ENCODE assay signal across 1 cellular context in genomic region chr1:224503161-224504118, GRCh38.
TF ChIP-seq lines count a peak whose summit lies in the region.

No MANE protein-coding gene starts in this region.

TF ChIP-seq in K562, 482 proteins besides CTCF, POLR2A, EP300 and RAD21 (continued from another document and continues in another):
- TF ChIP-seq MNT (conservative IDR thresholded peaks at IDR 0.05) (peak; percentile 87 to 98), ID3 (CRISPR knock-in tag; IDR thresholded peaks at IDR 0.05) (no peak), ID3 (tag; IDR thresholded peaks at IDR 0.05) (peak; percentile 96), KAT2B (IDR thresholded peaks at IDR 0.05; ENCODE audit: low read depth, low read length) (no peak), ZNF24 (IDR thresholded peaks at IDR 0.05) (peak; percentile 73), KLF16 (IDR thresholded peaks at IDR 0.05) (peak; percentile 100), RBBP5 (IDR thresholded peaks at IDR 0.05; ENCODE audit: borderline replicate concordance, insufficient read depth, low read length, poor library complexity, severe bottlenecking) (peak; percentile 47), E2F4 (CRISPR knock-in tag; IDR thresholded peaks at IDR 0.05; ENCODE audit: low read depth) (no peak), PHB (CRISPR knock-in tag; IDR thresholded peaks at IDR 0.05) (no peak), MAZ (CRISPR knock-in tag; conservative IDR thresholded peaks at IDR 0.05 in 1 of 2, IDR thresholded peaks at IDR 0.05 in 1 of 2) (peak; percentile 98 to 99), CEBPG (CRISPR knock-in tag; IDR thresholded peaks at IDR 0.05) (peak; percentile 67; the same call in 1 of the 2 replicates), CEBPG (tag; conservative IDR thresholded peaks at IDR 0.05 in 1 of 2, IDR thresholded peaks at IDR 0.05 in 1 of 2) (peak in 1 of 2 experiments; percentile 49; a peak in 1 of 4 replicates), ZSCAN32 (CRISPR knock-in tag; IDR thresholded peaks at IDR 0.05) (no peak), SAP30 (IDR thresholded peaks at IDR 0.05; ENCODE audit: borderline replicate concordance, insufficient read depth, low read depth, low read length, poor library complexity, severe bottlenecking) (no peak), HCFC1 (IDR thresholded peaks at IDR 0.05; ENCODE audit: low read depth, low read length) (0 out of 2 replicates have a peak, but pooled peaks have one; percentile 15), ZNF589 (CRISPR knock-in tag; IDR thresholded peaks at IDR 0.05; ENCODE audit: low read depth) (peak; percentile 99), YBX1 (IDR thresholded peaks at IDR 0.05) (no peak), THRA (IDR thresholded peaks at IDR 0.05) (no peak), ZNF740 (CRISPR knock-in tag; IDR thresholded peaks at IDR 0.05) (no peak), ZNF740 (tag; IDR thresholded peaks at IDR 0.05) (no peak; a peak in 1 of 4 replicates), RERE (CRISPR knock-in tag; IDR thresholded peaks at IDR 0.05; ENCODE audit: borderline replicate concordance) (peak; percentile 99)
- TF ChIP-seq, protein P1, sequence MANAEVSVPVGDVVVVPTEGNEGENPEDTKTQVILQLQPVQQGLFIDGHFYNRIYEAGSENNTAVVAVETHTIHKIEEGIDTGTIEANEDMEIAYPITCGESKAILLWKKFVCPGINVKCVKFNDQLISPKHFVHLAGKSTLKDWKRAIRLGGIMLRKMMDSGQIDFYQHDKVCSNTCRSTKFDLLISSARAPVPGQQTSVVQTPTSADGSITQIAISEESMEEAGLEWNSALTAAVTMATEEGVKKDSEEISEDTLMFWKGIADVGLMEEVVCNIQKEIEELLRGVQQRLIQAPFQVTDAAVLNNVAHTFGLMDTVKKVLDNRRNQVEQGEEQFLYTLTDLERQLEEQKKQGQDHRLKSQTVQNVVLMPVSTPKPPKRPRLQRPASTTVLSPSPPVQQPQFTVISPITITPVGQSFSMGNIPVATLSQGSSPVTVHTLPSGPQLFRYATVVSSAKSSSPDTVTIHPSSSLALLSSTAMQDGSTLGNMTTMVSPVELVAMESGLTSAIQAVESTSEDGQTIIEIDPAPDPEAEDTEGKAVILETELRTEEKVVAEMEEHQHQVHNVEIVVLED (CRISPR knock-in tag; IDR thresholded peaks at IDR 0.05) = peak; percentile 46
- TF ChIP-seq, protein P2, sequence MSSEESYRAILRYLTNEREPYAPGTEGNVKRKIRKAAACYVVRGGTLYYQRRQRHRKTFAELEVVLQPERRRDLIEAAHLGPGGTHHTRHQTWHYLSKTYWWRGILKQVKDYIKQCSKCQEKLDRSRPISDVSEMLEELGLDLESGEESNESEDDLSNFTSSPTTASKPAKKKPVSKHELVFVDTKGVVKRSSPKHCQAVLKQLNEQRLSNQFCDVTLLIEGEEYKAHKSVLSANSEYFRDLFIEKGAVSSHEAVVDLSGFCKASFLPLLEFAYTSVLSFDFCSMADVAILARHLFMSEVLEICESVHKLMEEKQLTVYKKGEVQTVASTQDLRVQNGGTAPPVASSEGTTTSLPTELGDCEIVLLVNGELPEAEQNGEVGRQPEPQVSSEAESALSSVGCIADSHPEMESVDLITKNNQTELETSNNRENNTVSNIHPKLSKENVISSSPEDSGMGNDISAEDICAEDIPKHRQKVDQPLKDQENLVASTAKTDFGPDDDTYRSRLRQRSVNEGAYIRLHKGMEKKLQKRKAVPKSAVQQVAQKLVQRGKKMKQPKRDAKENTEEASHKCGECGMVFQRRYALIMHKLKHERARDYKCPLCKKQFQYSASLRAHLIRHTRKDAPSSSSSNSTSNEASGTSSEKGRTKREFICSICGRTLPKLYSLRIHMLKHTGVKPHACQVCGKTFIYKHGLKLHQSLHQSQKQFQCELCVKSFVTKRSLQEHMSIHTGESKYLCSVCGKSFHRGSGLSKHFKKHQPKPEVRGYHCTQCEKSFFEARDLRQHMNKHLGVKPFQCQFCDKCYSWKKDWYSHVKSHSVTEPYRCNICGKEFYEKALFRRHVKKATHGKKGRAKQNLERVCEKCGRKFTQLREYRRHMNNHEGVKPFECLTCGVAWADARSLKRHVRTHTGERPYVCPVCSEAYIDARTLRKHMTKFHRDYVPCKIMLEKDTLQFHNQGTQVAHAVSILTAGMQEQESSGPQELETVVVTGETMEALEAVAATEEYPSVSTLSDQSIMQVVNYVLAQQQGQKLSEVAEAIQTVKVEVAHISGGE (CRISPR knock-in tag; IDR thresholded peaks at IDR 0.05) = peak in 1 of 3 experiments; percentile 89; a peak in 2 of 6 replicates
- TF ChIP-seq, protein P3, sequence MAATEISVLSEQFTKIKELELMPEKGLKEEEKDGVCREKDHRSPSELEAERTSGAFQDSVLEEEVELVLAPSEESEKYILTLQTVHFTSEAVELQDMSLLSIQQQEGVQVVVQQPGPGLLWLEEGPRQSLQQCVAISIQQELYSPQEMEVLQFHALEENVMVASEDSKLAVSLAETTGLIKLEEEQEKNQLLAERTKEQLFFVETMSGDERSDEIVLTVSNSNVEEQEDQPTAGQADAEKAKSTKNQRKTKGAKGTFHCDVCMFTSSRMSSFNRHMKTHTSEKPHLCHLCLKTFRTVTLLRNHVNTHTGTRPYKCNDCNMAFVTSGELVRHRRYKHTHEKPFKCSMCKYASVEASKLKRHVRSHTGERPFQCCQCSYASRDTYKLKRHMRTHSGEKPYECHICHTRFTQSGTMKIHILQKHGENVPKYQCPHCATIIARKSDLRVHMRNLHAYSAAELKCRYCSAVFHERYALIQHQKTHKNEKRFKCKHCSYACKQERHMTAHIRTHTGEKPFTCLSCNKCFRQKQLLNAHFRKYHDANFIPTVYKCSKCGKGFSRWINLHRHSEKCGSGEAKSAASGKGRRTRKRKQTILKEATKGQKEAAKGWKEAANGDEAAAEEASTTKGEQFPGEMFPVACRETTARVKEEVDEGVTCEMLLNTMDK (IDR thresholded peaks at IDR 0.05; ENCODE audit: borderline replicate concordance, insufficient read depth, low read depth, low read length, poor library complexity, severe bottlenecking) = peak; percentile 72
- TF ChIP-seq, protein P4, sequence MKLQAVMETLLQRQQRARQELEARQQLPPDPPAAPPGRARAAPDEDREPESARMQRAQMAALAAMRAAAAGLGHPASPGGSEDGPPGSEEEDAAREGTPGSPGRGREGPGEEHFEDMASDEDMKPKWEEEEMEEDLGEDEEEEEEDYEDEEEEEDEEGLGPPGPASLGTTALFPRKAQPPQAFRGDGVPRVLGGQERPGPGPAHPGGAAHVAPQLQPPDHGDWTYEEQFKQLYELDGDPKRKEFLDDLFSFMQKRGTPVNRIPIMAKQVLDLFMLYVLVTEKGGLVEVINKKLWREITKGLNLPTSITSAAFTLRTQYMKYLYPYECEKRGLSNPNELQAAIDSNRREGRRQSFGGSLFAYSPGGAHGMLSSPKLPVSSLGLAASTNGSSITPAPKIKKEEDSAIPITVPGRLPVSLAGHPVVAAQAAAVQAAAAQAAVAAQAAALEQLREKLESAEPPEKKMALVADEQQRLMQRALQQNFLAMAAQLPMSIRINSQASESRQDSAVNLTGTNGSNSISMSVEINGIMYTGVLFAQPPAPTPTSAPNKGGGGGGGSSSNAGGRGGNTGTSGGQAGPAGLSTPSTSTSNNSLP (IDR thresholded peaks at IDR 0.05; ENCODE audit: borderline replicate concordance, low read depth, low read length) = 0 out of 2 replicates have a peak, but pooled peaks have one; percentile 46
- TF ChIP-seq, protein P5, sequence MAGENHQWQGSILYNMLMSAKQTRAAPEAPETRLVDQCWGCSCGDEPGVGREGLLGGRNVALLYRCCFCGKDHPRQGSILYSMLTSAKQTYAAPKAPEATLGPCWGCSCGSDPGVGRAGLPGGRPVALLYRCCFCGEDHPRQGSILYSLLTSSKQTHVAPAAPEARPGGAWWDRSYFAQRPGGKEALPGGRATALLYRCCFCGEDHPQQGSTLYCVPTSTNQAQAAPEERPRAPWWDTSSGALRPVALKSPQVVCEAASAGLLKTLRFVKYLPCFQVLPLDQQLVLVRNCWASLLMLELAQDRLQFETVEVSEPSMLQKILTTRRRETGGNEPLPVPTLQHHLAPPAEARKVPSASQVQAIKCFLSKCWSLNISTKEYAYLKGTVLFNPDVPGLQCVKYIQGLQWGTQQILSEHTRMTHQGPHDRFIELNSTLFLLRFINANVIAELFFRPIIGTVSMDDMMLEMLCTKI (IDR thresholded peaks at IDR 0.05; ENCODE audit: partially characterized antibody) = no peak
- TF ChIP-seq, protein P6, sequence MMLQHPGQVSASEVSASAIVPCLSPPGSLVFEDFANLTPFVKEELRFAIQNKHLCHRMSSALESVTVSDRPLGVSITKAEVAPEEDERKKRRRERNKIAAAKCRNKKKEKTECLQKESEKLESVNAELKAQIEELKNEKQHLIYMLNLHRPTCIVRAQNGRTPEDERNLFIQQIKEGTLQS (IDR thresholded peaks at IDR 0.05) = no peak; the same call in 1 of the 2 replicates
- TF ChIP-seq, protein P6 (CRISPR knock-in tag; conservative IDR thresholded peaks at IDR 0.05) = peak; percentile 35; the same call in 1 of the 2 replicates
